In the genomic region with DNA sequence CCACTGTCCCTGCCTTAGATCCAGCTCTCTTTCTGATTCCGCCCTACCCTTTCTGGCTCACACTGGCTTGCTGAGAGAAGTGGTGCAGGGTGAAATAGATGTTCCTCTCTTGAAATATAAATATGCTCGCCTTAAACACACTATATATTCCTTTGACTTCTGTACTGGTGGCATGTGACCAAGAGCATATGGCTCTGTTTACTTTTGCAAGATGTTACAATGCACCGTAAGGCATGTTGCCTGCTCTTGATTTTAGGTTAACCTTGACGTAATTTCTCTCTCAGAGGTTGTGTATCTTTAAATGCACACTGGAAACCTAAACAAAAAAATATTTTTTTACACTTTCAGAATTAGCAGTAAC, we compare ENCODE assay signal across 8 cellular contexts. TPM values are rescaled to one million over a fixed set of nuclear protein-coding genes. Genes with fewer than 3 reads are reported as not detected.
DNase-seq lines count a peak whose midpoint lies in the region; ATAC-seq and TF ChIP-seq lines count a peak whose summit lies in the region.

No MANE protein-coding gene starts in this region.

- H3K4me2 ChIP-seq in mesenchymal stem cell (ENCODE audit: low read length, poor library complexity, severe bottlenecking): peak overlapping the region; percentile 51

- no peak overlapping the region for H2BK120ac ChIP-seq in mesenchymal stem cell (ENCODE audit: low read depth, low read length)

- peak overlapping the region in 5 of 7 donors; percentile 62 to 91 (median 82) for H3K27ac Mint-ChIP-seq in CD14-positive monocyte

- peak overlapping the region; percentile 90 for H3K9ac ChIP-seq in mesenchymal stem cell (ENCODE audit: low read length)

- no peak for DNase-seq in CD14-positive monocyte (ENCODE audit: low spot score)
- DNase-seq in HFF-Myc (ENCODE audit: extremely low read depth, low read depth): no peak
- no peak for DNase-seq in adrenal gland
- no peak for DNase-seq in mesenchymal stem cell
- DNase-seq in EL: no peak
- no peak for DNase-seq in NCI-H128 (lab: John Stamatoyannopoulos, UW; ENCODE audit: unreplicated experiment)
- no peak for DNase-seq in activated effector memory CD4-positive, alpha-beta T cell treated with anti-CD3 and anti-CD28 coated beads, Interleukin-2, amount 50 U/mL, for 16 hours

- no peak overlapping the region for H4K91ac ChIP-seq in mesenchymal stem cell (ENCODE audit: low read length)

- H3K27ac ChIP-seq in adrenal gland (peak overlapping the region in 3 of 5 donors; percentile 49 to 75 (median 68)), mesenchymal stem cell (ENCODE audit: low read length, poor library complexity, severe bottlenecking) (peak overlapping the region; percentile 24)

- peaks cover 10 to 48% (median 34%) of the 10 kb centered on the region in 7 donors for H3K9me3 Mint-ChIP-seq in CD14-positive monocyte

- H4K8ac ChIP-seq in mesenchymal stem cell (ENCODE audit: low read length): peak overlapping the region; percentile 86

- H3K9me3 ChIP-seq in adrenal gland (replicated peaks in 1 of 3): peaks cover 0 to 6% (median 0%) of the 10 kb centered on the region in 3 donors
- H3K9me3 ChIP-seq in mesenchymal stem cell (ENCODE audit: control insufficient read depth, low read length): peaks cover 7% of the 10 kb centered on the region

- H3K36me3 Mint-ChIP-seq in CD14-positive monocyte: peaks cover 22 to 23% of the 10 kb centered on the region in 2 donors

- H3K4ac ChIP-seq in mesenchymal stem cell (ENCODE audit: low read depth in 1 of 2, low read length in 2 of 2): no peak overlapping the region

- H2AFZ ChIP-seq in mesenchymal stem cell (ENCODE audit: low read depth, low read length): peak overlapping the region; percentile 21

- no peak overlapping the region for H2BK12ac ChIP-seq in mesenchymal stem cell (ENCODE audit: low read length in 2 of 2)

- no peak for ATAC-seq in HG03039 (IDR thresholded peaks at IDR 0.05; ENCODE audit: unreplicated experiment)

- peaks cover 3% of the 10 kb centered on the region for H3K79me1 ChIP-seq in mesenchymal stem cell (replicated peaks; ENCODE audit: low read length, poor library complexity, severe bottlenecking)

- peaks cover 48% of the 10 kb centered on the region for H3K4me1 Mint-ChIP-seq in CD14-positive monocyte

- no peak for TF ChIP-seq POLR2A in adrenal gland (IDR thresholded peaks at IDR 0.05)

- intact Hi-C loops in CD14-positive monocyte (cut with micrococcal nuclease) (loop anchor here in 1 of 2 donors (5.0 kb wide), 1 partner anchor 57 kb away; no protein-coding TSS in a partner anchor), adrenal gland (cut with DNase I) (no loop called here)

- H3K4me1 ChIP-seq in adrenal gland (replicated peaks in 1 of 2): peaks cover 7 to 28% of the 10 kb centered on the region in 2 donors
- peaks cover 11% of the 10 kb centered on the region for H3K4me1 ChIP-seq in mesenchymal stem cell (ENCODE audit: control insufficient read depth, insufficient read depth, low read depth, low read length)

- H3K14ac ChIP-seq in mesenchymal stem cell (ENCODE audit: low read length in 2 of 2): no peak overlapping the region

- TF ChIP-seq CTCF in CD14-positive monocyte (IDR thresholded peaks at IDR 0.05): no peak
- no peak for TF ChIP-seq CTCF in HFF-Myc (IDR thresholded peaks at IDR 0.05; ENCODE audit: low read depth, low read length, missing control alignments)
- TF ChIP-seq CTCF in adrenal gland (IDR thresholded peaks at IDR 0.05): no peak

- H3K27me3 ChIP-seq in adrenal gland (peaks cover 31% of the 10 kb centered on the region), mesenchymal stem cell (ENCODE audit: control insufficient read depth in 1 of 2, insufficient read depth in 1 of 2, low read length in 2 of 2) (peaks cover 5 to 28% of the 10 kb centered on the region in 2 experiments)

- no peak overlapping the region for H2BK15ac ChIP-seq in mesenchymal stem cell (ENCODE audit: low read depth, poor library complexity, severe bottlenecking)

- H3K4me3 ChIP-seq in HFF-Myc (replicated peaks; ENCODE audit: low read depth, low read length): peak overlapping the region; percentile 66
- peak overlapping the region; percentile 34 to 86 (median 64) for H3K4me3 ChIP-seq in adrenal gland
- H3K4me3 ChIP-seq in mesenchymal stem cell (ENCODE audit: insufficient read depth in 1 of 2, low read depth in 1 of 2, low read length in 2 of 2): peak overlapping the region; percentile 84 to 89

- peak overlapping the region; percentile 95 to 96 for H3K4me3 Mint-ChIP-seq in CD14-positive monocyte

- no peak overlapping the region for H2BK5ac ChIP-seq in mesenchymal stem cell (ENCODE audit: low read depth, low read length, poor library complexity, severe bottlenecking)

- 12 to 21% (median 15%) methylated on average over 4 of the region's 4 CpGs for WGBS in adrenal gland, 4 donors
- 13% methylated on average over 1 of the region's 4 CpGs for WGBS in mesenchymal stem cell

- H3K23ac ChIP-seq in mesenchymal stem cell (ENCODE audit: low read length in 2 of 2): no peak overlapping the region

- H3K27me3 Mint-ChIP-seq in CD14-positive monocyte (ENCODE audit: low read depth in 3 of 3): peaks cover 42 to 43% (median 42%) of the 10 kb centered on the region in 3 donors

- H3K18ac ChIP-seq in mesenchymal stem cell (ENCODE audit: low read depth in 1 of 2, low read length in 2 of 2): peak overlapping the region in 1 of 2 experiments; percentile 57

- no peak overlapping the region for H2AK5ac ChIP-seq in mesenchymal stem cell (ENCODE audit: low read length, severe bottlenecking)

- H3K36me3 ChIP-seq in adrenal gland (replicated peaks in 1 of 2) (no peaks in the 10 kb centered on the region), mesenchymal stem cell (ENCODE audit: control insufficient read depth in 1 of 2, insufficient read depth in 2 of 2, low read depth in 1 of 2, low read length in 2 of 2) (no peaks in the 10 kb centered on the region)

RNA-seq across cellular contexts. Expression of gene RSRC1, which starts 0.7 kb away (rescaled TPM):
- polyA plus RNA-seq in CD14-positive monocyte (10 to 100 TPM; 15.1 to 31.7 TPM), adrenal gland (10 to 100 TPM; 12.6 to 45.5 (median 18.7) TPM)
- total RNA-seq in adrenal gland: 100 to 1,000 TPM in 1 of 8 donors, 10 to 100 TPM in 7; 21.5 to 125 (median 37.5) TPM
- polyA plus RNA-seq in mesenchymal stem cell (2013, experiment 1 of 2): 17.4 TPM
- 16.5 TPM for polyA plus RNA-seq in mesenchymal stem cell (2013, experiment 2 of 2)

RNA-seq across cellular contexts. Expression of gene SHOX2, which starts 4.4 kb away (rescaled TPM):
- polyA plus RNA-seq in CD14-positive monocyte (not detected), adrenal gland (under 1 TPM; 0.04 to 0.40 (median 0.10) TPM)
- total RNA-seq in adrenal gland: under 1 TPM in 2 of 8 donors, not detected in 6; 0.09 to 0.22 TPM
- polyA plus RNA-seq in mesenchymal stem cell (2013, experiment 1 of 2): not detected
- 0.03 TPM for polyA plus RNA-seq in mesenchymal stem cell (2013, experiment 2 of 2)
